In the genomic region with DNA sequence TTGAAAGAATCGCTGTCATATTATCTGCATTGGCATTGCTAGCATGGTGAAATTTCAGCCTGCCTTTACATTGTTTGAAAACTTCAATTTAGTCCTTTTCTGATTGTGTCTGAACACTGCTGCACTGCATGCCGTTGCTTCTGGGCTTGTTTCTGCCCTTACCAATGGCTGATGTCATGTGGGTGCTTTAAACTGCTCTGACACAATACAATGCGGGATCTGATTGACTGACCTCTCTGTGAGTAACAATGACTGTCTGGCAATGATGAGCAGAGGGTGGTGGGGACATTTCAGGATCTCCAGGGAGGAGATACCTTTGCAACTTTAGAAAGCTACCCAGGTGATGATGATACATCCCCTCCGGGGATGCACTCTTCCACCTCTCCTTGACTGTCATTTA, we compare ENCODE assay signal across 21 cellular contexts.
"Had no signal": no experiment of that assay in that cellular context is flagged by ENCODE, and none has a peak within 500 bp of the region (broad histone marks: within the 10 kb centered on the region; RNA-seq: fewer than 3 reads in every experiment).

No MANE protein-coding gene starts in this region.

- H3K36me3 ChIP-seq: ascending aorta, breast epithelium, ovary, stomach, thoracic aorta had no signal

- H3K4me2 ChIP-seq: smooth muscle cell had no signal

- H3K27ac ChIP-seq: ascending aorta, breast epithelium, lower lobe of right lung, ovary, stomach, thoracic aorta had no signal

- DNase-seq: activated B cell treated with CpG ODN at 0.5 μM for 24 hours; activated CD4-positive, alpha-beta memory T cell treated with anti-CD3 and anti-CD28 coated beads, Interleukin-2, amount 10 ng/mL, durations not matched to agents 7 days and 5 days; activated CD4-positive, alpha-beta T cell treated with anti-CD3 and anti-CD28 coated beads for 48 hours; activated naive CD4-positive, alpha-beta T cell treated with anti-CD3 and anti-CD28 coated beads, Interleukin-2, amount 10 ng/mL, durations not matched to agents 7 days and 5 days; activated T-cell treated with anti-CD3 and anti-CD28 coated beads, Interleukin-2, amount 50 U/mL, for 1 hour; dermis blood vessel endothelial cell; effector memory CD8-positive, alpha-beta T cell; lower lobe of right lung; ovary; stimulated activated CD4-positive, alpha-beta T cell treated with anti-CD3 and anti-CD28 coated beads, Interleukin-4, amount 100 ng/mL, for 1 hour; stomach; T-cell had no signal

- H3K4me3 ChIP-seq: ascending aorta, breast epithelium, lower lobe of right lung, ovary, smooth muscle cell, stomach, thoracic aorta had no signal

- H3K9me3 ChIP-seq: ascending aorta, breast epithelium, lower lobe of right lung, ovary, stomach, thoracic aorta had no signal

- H3K27ac Mint-ChIP-seq: activated B cell treated with CpG ODN at 0.5 μM for 24 hours; activated CD4-positive, alpha-beta memory T cell treated with anti-CD3 and anti-CD28 coated beads, Interleukin-2, amount 10 ng/mL, durations not matched to agents 7 days and 5 days; activated naive CD4-positive, alpha-beta T cell treated with anti-CD3 and anti-CD28 coated beads, Interleukin-2, amount 10 ng/mL, durations not matched to agents 7 days and 5 days; activated T-helper 17 cell treated with anti-CD3 and anti-CD28 coated beads, Interleukin-2, amount 50 U/mL, for 72 hours; effector memory CD8-positive, alpha-beta T cell; natural killer cell treated with Interleukin-12 subunit alpha and Interleukin-12 subunit beta and Interleukin-15 and Interleukin-18, amount 100 ng/mL, for 72 hours; stimulated activated effector memory CD8-positive, alpha-beta T cell treated with anti-CD3 and anti-CD28 coated beads, Interleukin-12 subunit alpha, Interleukin-12 subunit beta, amount 100 ng/mL, for 72 hours; T-cell had no signal

- H3K27me3 ChIP-seq: ascending aorta, breast epithelium, ovary, stomach had no signal

- H3K9me3 Mint-ChIP-seq: activated B cell treated with CpG ODN at 0.5 μM for 24 hours; activated CD4-positive, alpha-beta memory T cell treated with anti-CD3 and anti-CD28 coated beads, Interleukin-2, amount 10 ng/mL, durations not matched to agents 7 days and 5 days; activated naive CD4-positive, alpha-beta T cell treated with anti-CD3 and anti-CD28 coated beads, Interleukin-2, amount 10 ng/mL, durations not matched to agents 7 days and 5 days; activated T-helper 17 cell treated with anti-CD3 and anti-CD28 coated beads, Interleukin-2, amount 50 U/mL, for 72 hours; effector memory CD8-positive, alpha-beta T cell; natural killer cell treated with Interleukin-12 subunit alpha and Interleukin-12 subunit beta and Interleukin-15 and Interleukin-18, amount 100 ng/mL, for 72 hours; stimulated activated effector memory CD8-positive, alpha-beta T cell treated with anti-CD3 and anti-CD28 coated beads, Interleukin-12 subunit alpha, Interleukin-12 subunit beta, amount 100 ng/mL, for 72 hours; T-cell had no signal

- H3K4me1 ChIP-seq: ascending aorta, breast epithelium, stomach had no signal

- ATAC-seq: activated T-helper 17 cell treated with anti-CD3 and anti-CD28 coated beads, Interleukin-2, amount 50 U/mL, for 72 hours; effector memory CD8-positive, alpha-beta T cell; lower lobe of right lung; sciatic nerve; SK-N-SH treated with all-trans-retinoic acid at 6 μM for 48 hours; stimulated activated effector memory CD8-positive, alpha-beta T cell treated with anti-CD3 and anti-CD28 coated beads, Interleukin-12 subunit alpha, Interleukin-12 subunit beta, amount 100 ng/mL, for 72 hours; T-cell had no signal

- H3K4me3 Mint-ChIP-seq: activated B cell treated with CpG ODN at 0.5 μM for 24 hours; activated CD4-positive, alpha-beta memory T cell treated with anti-CD3 and anti-CD28 coated beads, Interleukin-2, amount 10 ng/mL, durations not matched to agents 7 days and 5 days; activated naive CD4-positive, alpha-beta T cell treated with anti-CD3 and anti-CD28 coated beads, Interleukin-2, amount 10 ng/mL, durations not matched to agents 7 days and 5 days; activated T-helper 17 cell treated with anti-CD3 and anti-CD28 coated beads, Interleukin-2, amount 50 U/mL, for 72 hours; effector memory CD8-positive, alpha-beta T cell; natural killer cell treated with Interleukin-12 subunit alpha and Interleukin-12 subunit beta and Interleukin-15 and Interleukin-18, amount 100 ng/mL, for 72 hours; stimulated activated effector memory CD8-positive, alpha-beta T cell treated with anti-CD3 and anti-CD28 coated beads, Interleukin-12 subunit alpha, Interleukin-12 subunit beta, amount 100 ng/mL, for 72 hours; T-cell had no signal

- H3K4me1 Mint-ChIP-seq: activated B cell treated with CpG ODN at 0.5 μM for 24 hours; activated CD4-positive, alpha-beta memory T cell treated with anti-CD3 and anti-CD28 coated beads, Interleukin-2, amount 10 ng/mL, durations not matched to agents 7 days and 5 days; activated naive CD4-positive, alpha-beta T cell treated with anti-CD3 and anti-CD28 coated beads, Interleukin-2, amount 10 ng/mL, durations not matched to agents 7 days and 5 days; activated T-helper 17 cell treated with anti-CD3 and anti-CD28 coated beads, Interleukin-2, amount 50 U/mL, for 72 hours; stimulated activated effector memory CD8-positive, alpha-beta T cell treated with anti-CD3 and anti-CD28 coated beads, Interleukin-12 subunit alpha, Interleukin-12 subunit beta, amount 100 ng/mL, for 72 hours; T-cell had no signal

- H3K36me3 Mint-ChIP-seq: activated naive CD4-positive, alpha-beta T cell treated with anti-CD3 and anti-CD28 coated beads, Interleukin-2, amount 10 ng/mL, durations not matched to agents 7 days and 5 days; natural killer cell treated with Interleukin-12 subunit alpha and Interleukin-12 subunit beta and Interleukin-15 and Interleukin-18, amount 100 ng/mL, for 72 hours; stimulated activated effector memory CD8-positive, alpha-beta T cell treated with anti-CD3 and anti-CD28 coated beads, Interleukin-12 subunit alpha, Interleukin-12 subunit beta, amount 100 ng/mL, for 72 hours; T-cell had no signal
